ENCODE assay signal across 8 cellular contexts in genomic region chr6:39540454-39540853, GRCh38.
"Had no signal": no experiment of that assay in that cellular context is flagged by ENCODE, and none has a peak within 500 bp of the region (broad histone marks: within the 10 kb centered on the region; RNA-seq: fewer than 3 reads in every experiment).

No MANE protein-coding gene starts in this region.

- H3K4me1 ChIP-seq: HAP-1 had no signal

- H3K4me2 ChIP-seq: GM23338 had no signal

- H3K36me3 ChIP-seq: HAP-1 had no signal

- H2AFZ ChIP-seq: GM23248, GM23338 had no signal

- DNase-seq: GM23248, GOT3, H7, H9, HCEC 1CT, HFFc6 had no signal

- H3K9ac ChIP-seq: GM23248 had no signal

- H3K9me3 ChIP-seq: HAP-1 had no signal

- H3K4me3 ChIP-seq: GM23248, GM23338, HAP-1 had no signal

- H3K27ac ChIP-seq: GM23248 had no signal
